18 cellular contexts compared by ENCODE assay signal in the genomic region with DNA sequence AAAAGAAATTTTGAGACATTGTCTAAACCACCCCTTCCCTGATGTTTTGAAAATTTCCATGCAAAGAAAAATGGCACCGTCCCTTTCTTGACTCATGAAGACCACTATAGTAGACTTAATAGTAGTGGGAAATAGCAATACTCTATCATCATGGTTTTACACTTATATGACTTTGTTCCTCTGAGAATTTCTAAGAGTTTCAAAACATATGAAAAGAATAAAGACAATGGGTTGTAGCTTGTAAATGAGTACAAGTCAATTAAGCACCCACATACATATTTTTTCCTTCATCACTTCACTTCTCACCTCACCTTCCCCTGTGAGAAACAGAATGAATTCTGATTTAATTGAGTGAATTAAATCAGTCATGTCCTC.
A peak's percentile ranks its signal among the peaks of the same experiment; 100 is the strongest.
DNase-seq lines count a peak whose midpoint lies in the region; ATAC-seq and TF ChIP-seq lines count a peak whose summit lies in the region.
"Had no signal": no experiment of that assay in that cellular context is flagged by ENCODE, and none has a peak within 500 bp of the region (broad histone marks: within the 10 kb centered on the region; RNA-seq: fewer than 3 reads in every experiment).

No MANE protein-coding gene starts in this region.

- H3K27me3 Mint-ChIP-seq in activated T-cell treated with anti-CD3 and anti-CD28 coated beads, Interleukin-2, amount 50 U/mL, for 72 hours (ENCODE audit: low read depth) = peaks cover 53% of the 10 kb centered on the region

- H3K4me3 ChIP-seq in PC-3 (ENCODE audit: low read length) (peak overlapping the region; percentile 18; the same call in 1 of the 2 replicates), smooth muscle cell (no peak overlapping the region), adrenal gland (no peak overlapping the region)
- H3K4me3 ChIP-seq: cardiac muscle cell, heart right ventricle, stomach had no signal

- H3F3A ChIP-seq in PC-3 (ENCODE audit: low read length, unreplicated experiment) = peaks cover 9% of the 10 kb centered on the region
- peaks cover 5% of the 10 kb centered on the region for H3F3A ChIP-seq in smooth muscle cell (ENCODE audit: low read depth)

- H3K27me3 ChIP-seq in PC-3 (ENCODE audit: low read length) = no peaks in the 10 kb centered on the region
- no peaks in the 10 kb centered on the region for H3K27me3 ChIP-seq in smooth muscle cell (ENCODE audit: low read depth)
- no peaks in the 10 kb centered on the region for H3K27me3 ChIP-seq in adrenal gland
- H3K27me3 ChIP-seq: cardiac muscle cell, heart right ventricle, stomach had no signal

- no peak overlapping the region for H3K27ac Mint-ChIP-seq in activated T-cell treated with anti-CD3 and anti-CD28 coated beads, Interleukin-2, amount 50 U/mL, for 72 hours
- H3K27ac Mint-ChIP-seq: activated CD4-positive, alpha-beta T cell treated with anti-CD3 and anti-CD28 coated beads, Interleukin-2, amount 10 ng/mL, durations not matched to agents 24 days and 14 days; CD8-positive, alpha-beta T cell had no signal

- H3K79me2 ChIP-seq in PC-3 (ENCODE audit: low read length) = no peaks in the 10 kb centered on the region
- no peaks in the 10 kb centered on the region for H3K79me2 ChIP-seq in smooth muscle cell (ENCODE audit: low read depth)

- H3K27ac ChIP-seq in PC-3 (ENCODE audit: low read length) = peak overlapping the region; percentile 90
- peak overlapping the region; percentile 81 for H3K27ac ChIP-seq in smooth muscle cell (ENCODE audit: low read depth)
- no peak overlapping the region for H3K27ac ChIP-seq in adrenal gland
- H3K27ac ChIP-seq: cardiac muscle cell, heart right ventricle, stomach had no signal

- H3K4me1 ChIP-seq in PC-3 (ENCODE audit: insufficient read depth, low read length) (peaks cover 45% of the 10 kb centered on the region), smooth muscle cell (ENCODE audit: low read depth) (peaks cover 16% of the 10 kb centered on the region), adrenal gland (replicated peaks in 1 of 2) (no peaks in the 10 kb centered on the region)
- H3K4me1 ChIP-seq: stomach had no signal

- POLR2A ChIA-PET in PC-3 (lab: Charles Lee; ENCODE audit: unreplicated experiment) = interaction anchor here (0.6 kb wide), 1 partner anchor 870 kb away, joined by 3 read pairs; no protein-coding TSS in a partner anchor

- H3K4me2 ChIP-seq in PC-3 (ENCODE audit: low read length) (peak overlapping the region; percentile 68), smooth muscle cell (peak overlapping the region; percentile 62)

- no peak overlapping the region for H3K4me3 Mint-ChIP-seq in activated T-cell treated with anti-CD3 and anti-CD28 coated beads, Interleukin-2, amount 50 U/mL, for 72 hours
- H3K4me3 Mint-ChIP-seq: activated CD4-positive, alpha-beta T cell treated with anti-CD3 and anti-CD28 coated beads, Interleukin-2, amount 10 ng/mL, durations not matched to agents 24 days and 14 days; CD8-positive, alpha-beta T cell; nephron had no signal

- H3K9me3 ChIP-seq in PC-3 (ENCODE audit: low read length) (no peaks in the 10 kb centered on the region), smooth muscle cell (replicated peaks; ENCODE audit: low read depth) (no peaks in the 10 kb centered on the region), adrenal gland (replicated peaks in 1 of 3) (no peaks in the 10 kb centered on the region)
- H3K9me3 ChIP-seq: heart right ventricle, stomach had no signal

- CTCF ChIA-PET in PC-3 (lab: Charles Lee) = interaction anchor here (0.7 kb wide), 1 partner anchor 117 kb away, joined by 4 read pairs; no protein-coding TSS in a partner anchor

- 54% methylated on average over 1 of the region's 1 CpG for WGBS in smooth muscle cell (ENCODE audit: low lambda C conversion rate)
- 89 to 100% (median 97%) methylated on average over 1 of the region's 1 CpG for WGBS in adrenal gland, 4 donors

- peak; percentile 41 to 53 for ATAC-seq in activated T-cell treated with anti-CD3 and anti-CD28 coated beads, Interleukin-2, amount 50 U/mL, for 72 hours (replicated peaks in 1 of 2)
- ATAC-seq in HG02571 (IDR thresholded peaks at IDR 0.05; ENCODE audit: unreplicated experiment) (peak; percentile 19), PC-3 (no peak)
- ATAC-seq: CD8-positive, alpha-beta T cell; heart right ventricle had no signal

- BruUV-seq in PC-3 (replicated peaks; lab: Mats Ljungman, UMichigan) = TSS peak; percentile 74

- H3K9ac ChIP-seq in PC-3 (ENCODE audit: low read length) (peak overlapping the region; percentile 20), smooth muscle cell (ENCODE audit: low read depth) (peak overlapping the region; percentile 11)

- intact Hi-C loops in PC-3 (cut with micrococcal nuclease) = loop anchor here (2.0 to 10.0 kb wide), 2 partner anchors 97 to 621 kb away; no protein-coding TSS in a partner anchor
- intact Hi-C loops in adrenal gland (cut with DNase I) = no loop called here

- H3K4me1 Mint-ChIP-seq in activated T-cell treated with anti-CD3 and anti-CD28 coated beads, Interleukin-2, amount 50 U/mL, for 72 hours (ENCODE audit: low read depth) = peaks cover 15% of the 10 kb centered on the region
- H3K4me1 Mint-ChIP-seq: activated CD4-positive, alpha-beta T cell treated with anti-CD3 and anti-CD28 coated beads, Interleukin-2, amount 10 ng/mL, durations not matched to agents 24 days and 14 days had no signal

- H2AFZ ChIP-seq in PC-3 (ENCODE audit: low read length) (peak overlapping the region; percentile 2), smooth muscle cell (ENCODE audit: low read depth) (no peak overlapping the region)

- TF ChIP-seq POLR2A in adrenal gland (IDR thresholded peaks at IDR 0.05) = no peak

- DNase-seq in activated T-cell treated with anti-CD3 and anti-CD28 coated beads, Interleukin-2, amount 50 U/mL, for 72 hours = no peak
- no peak for DNase-seq in activated T-cell treated with anti-CD3 and anti-CD28 coated beads for 4 hours
- DNase-seq in PC-3 = no peak
- DNase-seq in smooth muscle cell (lab: John Stamatoyannopoulos, UW; ENCODE audit: unreplicated experiment) = no peak
- DNase-seq in NCI-H69 (lab: John Stamatoyannopoulos, UW) = no peak
- DNase-seq in midbrain (lab: John Stamatoyannopoulos, UW) = no peak
- DNase-seq in adrenal gland = no peak
- DNase-seq: activated CD4-positive, alpha-beta T cell treated with anti-CD3 and anti-CD28 coated beads, Interleukin-2, amount 10 ng/mL, durations not matched to agents 24 days and 14 days; CD8-positive, alpha-beta T cell; DND-41; heart right ventricle; mesendoderm; NCI-H1694; NCI-H446 treated with DMSO at 0.1 percent for 48 hours; stomach had no signal

- H3K9me3 Mint-ChIP-seq in activated T-cell treated with anti-CD3 and anti-CD28 coated beads, Interleukin-2, amount 50 U/mL, for 72 hours = peaks cover 5 to 9% of the 10 kb centered on the region in 2 donors

- TF ChIP-seq CTCF in PC-3 (conservative IDR thresholded peaks at IDR 0.05; ENCODE audit: low read depth, low read length) = no peak
- no peak for TF ChIP-seq CTCF in smooth muscle cell (IDR thresholded peaks at IDR 0.05; ENCODE audit: borderline replicate concordance, insufficient read depth, poor library complexity, severe bottlenecking)
- TF ChIP-seq CTCF in adrenal gland (IDR thresholded peaks at IDR 0.05) = no peak

- H3K9me2 ChIP-seq in PC-3 (replicated peaks; ENCODE audit: low read length) = no peaks in the 10 kb centered on the region

- peaks cover 10 to 18% of the 10 kb centered on the region in 2 donors for H3K36me3 Mint-ChIP-seq in activated T-cell treated with anti-CD3 and anti-CD28 coated beads, Interleukin-2, amount 50 U/mL, for 72 hours (ENCODE audit: insufficient read depth in 2 of 2)

- H3K36me3 ChIP-seq in PC-3 (ENCODE audit: low read depth, low read length) = no peaks in the 10 kb centered on the region
- H3K36me3 ChIP-seq in smooth muscle cell (ENCODE audit: low read depth) = no peaks in the 10 kb centered on the region
- H3K36me3 ChIP-seq in adrenal gland (replicated peaks in 1 of 2) = no peaks in the 10 kb centered on the region
- H3K36me3 ChIP-seq: cardiac muscle cell, stomach had no signal

- H4K20me1 ChIP-seq in PC-3 (ENCODE audit: low read length) (no peaks in the 10 kb centered on the region), smooth muscle cell (ENCODE audit: low read depth) (no peaks in the 10 kb centered on the region)

Comparison
In these comparisons a context has a peak if more than half of its experiments do, and no peak if none do; other contexts are left out.
1. H3K27ac ChIP-seq: peak in PC-3 (single experiment) and smooth muscle cell (single experiment); none in adrenal gland (0 of 5).